14 cellular contexts compared by ENCODE assay signal in the genomic region with DNA sequence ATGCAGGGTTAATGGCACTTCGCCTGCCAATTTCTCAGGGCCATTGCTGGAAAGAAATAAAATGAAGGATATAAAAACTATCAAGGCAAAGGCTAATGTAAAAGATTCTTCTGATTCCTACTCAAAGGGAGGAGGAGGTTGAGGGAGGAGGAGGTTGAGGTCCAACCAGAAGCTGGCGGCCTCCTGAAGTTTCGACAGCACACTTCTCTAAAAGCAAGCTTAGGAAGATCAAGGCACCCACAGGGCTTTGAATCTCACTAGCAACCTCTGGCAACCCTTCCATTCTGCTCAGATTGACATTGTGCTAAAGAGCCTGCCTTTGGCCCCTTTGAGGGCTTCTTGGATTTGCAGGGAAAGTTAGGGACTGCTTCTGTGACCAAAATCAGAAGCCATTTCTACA.
"Had no signal": no experiment of that assay in that cellular context is flagged by ENCODE, and none has a peak within 500 bp of the region (broad histone marks: within the 10 kb centered on the region; RNA-seq: fewer than 3 reads in every experiment).

No MANE protein-coding gene starts in this region.

- ATAC-seq: activated T-helper 17 cell treated with anti-CD3 and anti-CD28 coated beads, Interleukin-2, amount 50 U/mL, for 72 hours; heart right ventricle; right lobe of liver; stimulated activated effector memory CD8-positive, alpha-beta T cell treated with anti-CD3 and anti-CD28 coated beads, Interleukin-12 subunit alpha, Interleukin-12 subunit beta, amount 100 ng/mL, for 72 hours had no signal

- H3K27ac Mint-ChIP-seq: activated naive CD4-positive, alpha-beta T cell treated with anti-CD3 and anti-CD28 coated beads for 36 hours; activated T-helper 17 cell treated with anti-CD3 and anti-CD28 coated beads, Interleukin-2, amount 50 U/mL, for 72 hours; stimulated activated effector memory CD8-positive, alpha-beta T cell treated with anti-CD3 and anti-CD28 coated beads, Interleukin-12 subunit alpha, Interleukin-12 subunit beta, amount 100 ng/mL, for 72 hours had no signal

- H3K4me1 ChIP-seq: colonic mucosa, prostate gland, right lobe of liver had no signal

- H3K4me3 ChIP-seq: adrenal gland, colonic mucosa, heart right ventricle, prostate gland, right lobe of liver, tibial artery had no signal

- H3K9me3 ChIP-seq: adrenal gland, colonic mucosa, prostate gland, right lobe of liver had no signal

- H3K36me3 ChIP-seq: adrenal gland, colonic mucosa, heart right ventricle, prostate gland, right lobe of liver, tibial artery had no signal

- H3K27me3 Mint-ChIP-seq: activated T-helper 17 cell treated with anti-CD3 and anti-CD28 coated beads, Interleukin-2, amount 50 U/mL, for 72 hours had no signal

- H3K27me3 ChIP-seq: adrenal gland, colonic mucosa, heart right ventricle, right lobe of liver, tibial artery had no signal

- H3K27ac ChIP-seq: adrenal gland, colonic mucosa, heart right ventricle, prostate gland, right lobe of liver, tibial artery had no signal

- DNase-seq: activated CD4-positive, alpha-beta T cell treated with anti-CD3 and anti-CD28 coated beads for 4 hours; activated CD8-positive, alpha-beta memory T cell treated with anti-CD3 and anti-CD28 coated beads for 24 hours; activated naive CD4-positive, alpha-beta T cell treated with anti-CD3 and anti-CD28 coated beads for 36 hours; adrenal gland; colonic mucosa; foreskin melanocyte; heart right ventricle; naive B cell; right lobe of liver; T1000; tibial artery had no signal

- H3K4me3 Mint-ChIP-seq: activated naive CD4-positive, alpha-beta T cell treated with anti-CD3 and anti-CD28 coated beads for 36 hours; activated T-helper 17 cell treated with anti-CD3 and anti-CD28 coated beads, Interleukin-2, amount 50 U/mL, for 72 hours; stimulated activated effector memory CD8-positive, alpha-beta T cell treated with anti-CD3 and anti-CD28 coated beads, Interleukin-12 subunit alpha, Interleukin-12 subunit beta, amount 100 ng/mL, for 72 hours had no signal
